In genomic region chr6:232896-233640, GRCh38 we compare ENCODE assay signal across 16 cellular contexts. TPM values are rescaled to one million over a fixed set of nuclear protein-coding genes. Genes with fewer than 3 reads are reported as not detected.
DNase-seq lines count a peak whose midpoint lies in the region; ATAC-seq, FAIRE-seq and TF ChIP-seq lines count a peak whose summit lies in the region.
"Had no signal": no experiment of that assay in that cellular context is flagged by ENCODE, and none has a peak within 500 bp of the region (broad histone marks: within the 10 kb centered on the region; RNA-seq: fewer than 3 reads in every experiment).

No MANE protein-coding gene starts in this region.

- CTCF ChIA-PET in K562 (lab: Yijun Ruan, JAX; ENCODE audit: low intra/inter-chr PET ratio) = no interaction called here

- H3K79me2 ChIP-seq in K562 (ENCODE audit: control insufficient read depth, insufficient read depth, low read length) = no peaks in the 10 kb centered on the region

- intact Hi-C loops in K562 (cut with micrococcal nuclease) = no loop called here

- TF ChIP-seq CTCF in NB4 (IDR thresholded peaks at IDR 0.05; ENCODE audit: low read depth, low read length) (no peak), K562 (IDR thresholded peaks at IDR 0.05 in 2 of 3, conservative IDR thresholded peaks at IDR 0.05 in 1 of 3; ENCODE audit: insufficient read depth in 2 of 3, low read depth in 1 of 3, low read length in 3 of 3) (no peak), nephron progenitor cell (IDR thresholded peaks at IDR 0.05) (no peak)

- no peak overlapping the region for H3K27ac ChIP-seq in K562 (ENCODE audit: extremely low read depth, low read depth, low read length)
- H3K27ac ChIP-seq: SJCRH30 had no signal

- POLR2A ChIA-PET in K562 (lab: Yijun Ruan, JAX) = interaction anchor here (1.3 kb wide), 1 partner anchor 10 kb away, joined by 4 read pairs; no protein-coding TSS in a partner anchor

- H3K9ac ChIP-seq in K562 (ENCODE audit: insufficient read depth in 1 of 2, low read depth in 2 of 2, low read length in 2 of 2) = no peak overlapping the region

- DNase-seq in GM12891 (ENCODE audit: insufficient read length, low spot score) (no peak), NB4 (ENCODE audit: low read depth) (peak; percentile 68), K562 (ENCODE audit: extremely low read depth in 1 of 4, low spot score in 3 of 4) (no peak), nephron progenitor cell (no peak), NOMO-1 (lab: John Stamatoyannopoulos, UW; ENCODE audit: unreplicated experiment in 2 of 2) (no peak), HT-29 (ENCODE audit: low spot score) (no peak)
- DNase-seq in activated T-cell treated with anti-CD3 and anti-CD28 coated beads, Interleukin-2, amount 50 U/mL, for 4 hours = no peak
- DNase-seq: CD4-positive, alpha-beta memory T cell; HFFc6; Karpas-422; MV-4-11; NCI-H1436; NCI-H2029 treated with DMSO at 0.1 percent for 48 hours; NCI-H510A treated with DMSO at 0.1 percent for 48 hours; SJCRH30 had no signal

- H3K9me3 Mint-ChIP-seq in nephron progenitor cell = peaks cover 6% of the 10 kb centered on the region
- H3K9me3 Mint-ChIP-seq in activated T-cell treated with anti-CD3 and anti-CD28 coated beads, Interleukin-2, amount 50 U/mL, for 4 hours = no peaks in the 10 kb centered on the region
- H3K9me3 Mint-ChIP-seq: CD4-positive, alpha-beta memory T cell had no signal

- no peak for ATAC-seq in K562
- ATAC-seq in activated T-cell treated with anti-CD3 and anti-CD28 coated beads, Interleukin-2, amount 50 U/mL, for 4 hours = no peak

- TF ChIP-seq POLR2A in GM12891 (IDR thresholded peaks at IDR 0.05; ENCODE audit: low read depth, low read length) (no peak), NB4 (IDR thresholded peaks at IDR 0.05; ENCODE audit: extremely low read depth, insufficient read length) (no peak), K562 (conservative IDR thresholded peaks at IDR 0.05) (no peak)

- H3K4me1 ChIP-seq in K562 (replicated peaks in 1 of 2; ENCODE audit: control insufficient read depth in 2 of 2, insufficient read depth in 2 of 2, low read length in 2 of 2) = no peaks in the 10 kb centered on the region
- H3K4me1 ChIP-seq: SJCRH30 had no signal

- no peak overlapping the region for H3K4me3 ChIP-seq in NB4 (ENCODE audit: low read depth, low read length)
- no peak overlapping the region for H3K4me3 ChIP-seq in K562
- H3K4me3 ChIP-seq: SJCRH30 had no signal

- H3K4me1 Mint-ChIP-seq in nephron progenitor cell = peaks cover 27% of the 10 kb centered on the region
- H3K4me1 Mint-ChIP-seq in activated T-cell treated with anti-CD3 and anti-CD28 coated beads, Interleukin-2, amount 50 U/mL, for 4 hours (ENCODE audit: low read depth) = peaks cover 37% of the 10 kb centered on the region

- H2AFZ ChIP-seq in K562 (ENCODE audit: low read depth, low read length) = no peak overlapping the region

- peaks cover 18 to 39% of the 10 kb centered on the region in 2 experiments for H3K27me3 ChIP-seq in K562 (ENCODE audit: control insufficient read depth in 2 of 2, insufficient read depth in 2 of 2, low read length in 2 of 2)
- H3K27me3 ChIP-seq: SJCRH30 had no signal

- peaks cover 10% of the 10 kb centered on the region for H3K27me3 Mint-ChIP-seq in nephron progenitor cell (ENCODE audit: low read depth, poor library complexity)
- no peaks in the 10 kb centered on the region for H3K27me3 Mint-ChIP-seq in activated T-cell treated with anti-CD3 and anti-CD28 coated beads, Interleukin-2, amount 50 U/mL, for 4 hours (ENCODE audit: low read depth)
- H3K27me3 Mint-ChIP-seq: B cell had no signal

- no peaks in the 10 kb centered on the region for H4K20me1 ChIP-seq in K562 (replicated peaks; ENCODE audit: control insufficient read depth, insufficient read depth, low read length)

- peak overlapping the region; percentile 79 for H3K27ac Mint-ChIP-seq in nephron progenitor cell
- H3K27ac Mint-ChIP-seq: B cell, HFFc6 had no signal

- no peak for TF ChIP-seq EP300 in K562 (IDR thresholded peaks at IDR 0.05; ENCODE audit: low read length)

- H3K4me2 ChIP-seq in K562 (ENCODE audit: insufficient read depth, low read length) = no peak overlapping the region

- H3K36me3 ChIP-seq in K562 (ENCODE audit: control insufficient read depth, insufficient read depth, low read length) = no peaks in the 10 kb centered on the region
- H3K36me3 ChIP-seq: SJCRH30 had no signal

- H3K4me3 Mint-ChIP-seq in nephron progenitor cell = no peak overlapping the region
- no peak overlapping the region for H3K4me3 Mint-ChIP-seq in activated T-cell treated with anti-CD3 and anti-CD28 coated beads, Interleukin-2, amount 50 U/mL, for 4 hours
- H3K4me3 Mint-ChIP-seq: B cell, HFFc6 had no signal

- H3K9me1 ChIP-seq in K562 (ENCODE audit: control insufficient read depth, insufficient read depth, low read length) = no peaks in the 10 kb centered on the region

- FAIRE-seq in GM12891 (lab: Jason Lieb, UNC) = peak; percentile 77
- no peak for FAIRE-seq in K562 (lab: Jason Lieb, UNC)

- H3K9me3 ChIP-seq in K562 (replicated peaks; ENCODE audit: control insufficient read depth, insufficient read depth, low read depth, low read length) = no peaks in the 10 kb centered on the region
- H3K9me3 ChIP-seq: SJCRH30 had no signal

- H3K36me3 Mint-ChIP-seq in nephron progenitor cell (ENCODE audit: low read depth) = no peaks in the 10 kb centered on the region
- no peaks in the 10 kb centered on the region for H3K36me3 Mint-ChIP-seq in activated T-cell treated with anti-CD3 and anti-CD28 coated beads, Interleukin-2, amount 50 U/mL, for 4 hours (ENCODE audit: insufficient read depth)
- H3K36me3 Mint-ChIP-seq: CD4-positive, alpha-beta memory T cell had no signal

- no TSS peak for BruUV-seq in K562 (replicated peaks; lab: Mats Ljungman, UMichigan)

- in situ Hi-C loops in K562 (cut with MboI) = no loop called here

- WGBS in K562 (ENCODE audit: insufficient coverage, low coverage, missing lambda C conversion rate) = 6% methylated on average over 14 of the region's 14 CpGs

- TF ChIP-seq RAD21 in K562 (CRISPR knock-in tag; conservative IDR thresholded peaks at IDR 0.05 in 1 of 2, IDR thresholded peaks at IDR 0.05 in 1 of 2) = no peak

TF ChIP-seq in GM12891, 5 proteins besides CTCF, POLR2A, EP300 and RAD21:
- TF ChIP-seq POU2F2 (IDR thresholded peaks at IDR 0.05; ENCODE audit: low read depth, low read length) (no peak), POLR2AphosphoS5 (IDR thresholded peaks at IDR 0.05; ENCODE audit: low read depth, low read length) (no peak), SPI1 (IDR thresholded peaks at IDR 0.05; ENCODE audit: low read depth, low read length) (peak; percentile 83), TAF1 (IDR thresholded peaks at IDR 0.05; ENCODE audit: low read depth, low read length) (no peak)

TF ChIP-seq in K562, 482 proteins besides CTCF, POLR2A, EP300 and RAD21:
- TF ChIP-seq ATF3 (IDR thresholded peaks at IDR 0.05) (no peak), ATF3 (CRISPR knock-in tag; conservative IDR thresholded peaks at IDR 0.05) (no peak), ESRRA (IDR thresholded peaks at IDR 0.05; ENCODE audit: borderline replicate concordance, low read depth) (0 out of 2 replicates have a peak, but pooled peaks have one; percentile 16), SPI1 (IDR thresholded peaks at IDR 0.05; ENCODE audit: borderline replicate concordance, low read depth, low read length) (peak; percentile 28; the same call in 1 of the 2 replicates), CREM (IDR thresholded peaks at IDR 0.05; ENCODE audit: low read depth) (peak; percentile 36; the same call in 1 of the 2 replicates), MEF2D (tag; conservative IDR thresholded peaks at IDR 0.05; ENCODE audit: low read depth) (no peak), ZNF354B (CRISPR knock-in tag; IDR thresholded peaks at IDR 0.05) (no peak), HNRNPUL1 (IDR thresholded peaks at IDR 0.05; ENCODE audit: low read length) (no peak), ZKSCAN8 (CRISPR knock-in tag; IDR thresholded peaks at IDR 0.05) (no peak), HNRNPLL (IDR thresholded peaks at IDR 0.05; ENCODE audit: low read depth, low read length, poor library complexity, severe bottlenecking) (no peak), ZFPM2 (CRISPR knock-in tag; IDR thresholded peaks at IDR 0.05) (no peak), L3MBTL2 (IDR thresholded peaks at IDR 0.05) (no peak)

RNA-seq across cellular contexts. Expression of gene DUSP22, which starts 59.2 kb away (rescaled TPM):
- 90.4 TPM for polyA plus RNA-seq in GM12891 (2012; ENCODE audit: low read depth, missing spikeins)
- 24.8 and 31.0 TPM in 2 replicates for total RNA-seq in K562 (2011; cell fraction: chromatin; rRNA removed; ENCODE audit: low replicate concordance)
- 15.9 and 18.3 TPM in 2 replicates for total RNA-seq in K562 (2011; cell fraction: nucleolus; rRNA removed)
- total RNA-seq in K562 (2011; cell fraction: nucleoplasm; rRNA removed) = 24.7 and 35.4 TPM in 2 replicates
- 11.8 and 14.0 TPM in 2 replicates for total RNA-seq in K562 (2014; rRNA removed)
- total RNA-seq in K562 (2014; rRNA removed; fragmentation: Illumina TruSeq; extraction: Trizol) = 10.3 and 12.3 TPM in 2 replicates
- 10.0 TPM in 2 replicates for total RNA-seq in K562 (2015; rRNA removed; fragmentation: Illumina TruSeq; extraction: Trizol)
- 19.4 TPM in 2 replicates for total RNA-seq in K562 (2021)
- polyA plus RNA-seq in K562 (2011; rRNA removed) = 10.4 and 14.3 TPM in 2 replicates
- polyA plus RNA-seq in K562 (2011; cell fraction: cytosol; rRNA removed) = 9.5 and 14.9 TPM in 2 replicates
- 50.7 and 53.8 TPM in 2 replicates for polyA plus RNA-seq in K562 (2011; cell fraction: nucleus; rRNA removed)
- 16.9 and 37.3 TPM in 2 replicates for polyA plus RNA-seq in K562 (2012)
- 13.8 and 14.4 TPM in 2 replicates for polyA plus RNA-seq in K562 (2014; fragmentation: Illumina TruSeq; extraction: Trizol)
- polyA plus RNA-seq in K562 (2014; fragmentation: Nextera tagmentation; extraction: Ambion mirVana) = 1 to 10 TPM; 9.3 to 9.6 TPM
- 14.7 and 17.5 TPM in 2 replicates for polyA plus RNA-seq in K562 (2014; rRNA removed)
- polyA minus RNA-seq in K562 (2011; rRNA and poly(A)+ RNA removed) = 7.9 and 8.9 TPM in 2 replicates
- polyA minus RNA-seq in K562 (2011; cell fraction: cytosol; rRNA and poly(A)+ RNA removed) = 5.4 and 9.0 TPM in 2 replicates
- 10.0 and 16.2 TPM in 2 replicates for polyA minus RNA-seq in K562 (2011; cell fraction: nucleus; rRNA and poly(A)+ RNA removed)
- total RNA-seq in activated T-cell treated with anti-CD3 and anti-CD28 coated beads, Interleukin-2, amount 50 U/mL, for 4 hours = 10 to 100 TPM; 27.5 to 32.5 (median 30.9) TPM
- 14.4 and 19.3 TPM in 2 replicates for total RNA-seq in HT-29 (2014; rRNA removed; shearing (Covaris generic))
